Comparison of ENCODE assay signal across 10 cellular contexts in the genomic region with DNA sequence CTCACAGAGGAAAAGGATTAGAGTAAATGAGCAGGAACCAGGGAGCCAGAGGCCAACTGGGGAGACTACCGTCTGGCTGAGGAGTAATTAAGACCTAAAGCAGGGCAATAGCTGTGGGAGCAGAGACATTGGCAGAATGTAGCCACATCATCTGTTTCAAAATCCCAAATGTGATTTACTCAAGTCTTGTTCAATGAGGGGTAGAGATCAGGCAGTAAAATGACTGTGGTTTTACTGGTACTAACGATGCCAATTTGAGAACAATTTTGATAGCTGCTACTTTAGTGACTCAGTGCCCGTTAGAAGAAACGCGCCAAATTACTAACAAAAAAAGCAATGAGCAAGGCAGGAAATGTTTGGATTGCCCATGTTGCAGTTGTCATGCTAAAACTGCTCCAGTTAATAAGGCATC. TPM values are rescaled to one million over a fixed set of nuclear protein-coding genes. Genes with fewer than 3 reads are reported as not detected.
A peak's percentile ranks its signal among the peaks of the same experiment; 100 is the strongest.
DNase-seq lines count a peak whose midpoint lies in the region; ATAC-seq and TF ChIP-seq lines count a peak whose summit lies in the region.
"Had no signal": no experiment of that assay in that cellular context is flagged by ENCODE, and none has a peak within 500 bp of the region (broad histone marks: within the 10 kb centered on the region; RNA-seq: fewer than 3 reads in every experiment).

No MANE protein-coding gene starts in this region.

- intact Hi-C loops in dorsolateral prefrontal cortex (cut with DNase I): no loop called here
- intact Hi-C loops in mucosa of descending colon (cut with DNase I, micrococcal nuclease): loop anchor here in 1 of 2 donors (10.0 kb wide), 1 partner anchor 449 kb away; no protein-coding TSS in a partner anchor

- H3K36me3 ChIP-seq in skeletal muscle satellite cell (ENCODE audit: insufficient read depth, low read length): peaks cover 10% of the 10 kb centered on the region
- no peaks in the 10 kb centered on the region for H3K36me3 ChIP-seq in mucosa of descending colon (ENCODE audit: low read depth)
- H3K36me3 ChIP-seq: pancreas had no signal

- ATAC-seq in HG03097 (IDR thresholded peaks at IDR 0.05; ENCODE audit: low FRiP score, unreplicated experiment) (no peak), mucosa of descending colon (no peak)

- peak overlapping the region in 48 of 59 donors; percentile 7 to 86 (median 53) for H3K27ac ChIP-seq in dorsolateral prefrontal cortex

- H3K27me3 ChIP-seq in dorsolateral prefrontal cortex (no peaks in the 10 kb centered on the region), skeletal muscle satellite cell (ENCODE audit: control insufficient read depth, insufficient read depth, low read length) (no peaks in the 10 kb centered on the region)
- H3K27me3 ChIP-seq: pancreas had no signal

- H3K4me1 ChIP-seq in skeletal muscle satellite cell (ENCODE audit: control insufficient read depth, insufficient read depth, low read length) (peaks cover 54% of the 10 kb centered on the region), mucosa of descending colon (ENCODE audit: low read depth) (no peaks in the 10 kb centered on the region)

- no peaks in the 10 kb centered on the region for H3K9me3 ChIP-seq in skeletal muscle satellite cell (replicated peaks; ENCODE audit: low read length)
- H3K9me3 ChIP-seq in mucosa of descending colon: no peaks in the 10 kb centered on the region
- H3K9me3 ChIP-seq: pancreas had no signal

- H3K4me3 ChIP-seq in dorsolateral prefrontal cortex (no peak overlapping the region), skeletal muscle satellite cell (ENCODE audit: low read length) (peak overlapping the region; percentile 57), mucosa of descending colon (no peak overlapping the region)
- H3K4me3 ChIP-seq: pancreas had no signal

- TF ChIP-seq CTCF in dorsolateral prefrontal cortex (IDR thresholded peaks at IDR 0.05 in 54 of 56, conservative IDR thresholded peaks at IDR 0.05 in 2 of 56; ENCODE audit: low read depth in 1 of 56, partially characterized antibody in 56 of 56) (no peak), mucosa of descending colon (IDR thresholded peaks at IDR 0.05) (no peak)

- DNase-seq in H4 (ENCODE audit: low spot score): peak; percentile 59
- peak; percentile 44 for DNase-seq in NCI-H524 treated with DMSO at 0.1 percent for 48 hours (lab: John Stamatoyannopoulos, UW)
- DNase-seq in dorsolateral prefrontal cortex: no peak
- DNase-seq in mucosa of descending colon: no peak
- DNase-seq in mucosa of gallbladder (ENCODE audit: low spot score): no peak
- DNase-seq in DMS79 (lab: John Stamatoyannopoulos, UW): no peak
- DNase-seq: MV-4-11, pancreas had no signal

- H3K4me2 ChIP-seq in skeletal muscle satellite cell (ENCODE audit: low read length): peak overlapping the region; percentile 71

- H3K9ac ChIP-seq in skeletal muscle satellite cell (ENCODE audit: low read depth, low read length): peak overlapping the region; percentile 73

RNA-seq across cellular contexts. Expression of gene MIOS, which starts 12.7 kb away (rescaled TPM):
- 46.1 and 52.8 TPM in 2 replicates for total RNA-seq in H4 (2014; rRNA removed; shearing (Covaris generic))
- 10 to 100 TPM; 22.0 to 49.3 (median 35.6) TPM for total RNA-seq in dorsolateral prefrontal cortex
- total RNA-seq in skeletal muscle satellite cell (2012; rRNA removed): 74.3 and 89.7 TPM in 2 replicates
- 10 to 100 TPM; 21.2 to 26.8 (median 25.5) TPM for total RNA-seq in mucosa of descending colon
- 30.2 TPM for total RNA-seq in mucosa of gallbladder

RNA-seq across cellular contexts. Expression of gene COL28A1, which starts 18.4 kb away (rescaled TPM):
- total RNA-seq in H4 (2014; rRNA removed; shearing (Covaris generic)): not detected in 2 replicates
- total RNA-seq in dorsolateral prefrontal cortex (10 to 100 TPM in 2 of 120 experiments, 1 to 10 TPM in 118; 2.3 to 11.2 (median 5.6) TPM), mucosa of descending colon (10 to 100 TPM in 1 of 3 donors, 1 to 10 TPM in 2; 2.9 to 19.0 (median 4.1) TPM), mucosa of gallbladder (5.1 TPM)
- total RNA-seq in skeletal muscle satellite cell (2012; rRNA removed): 0.51 and 0.87 TPM in 2 replicates

Comparison
In these comparisons a context has a peak if more than half of its experiments do, and no peak if none do; other contexts are left out.
1. DNase-seq: peak in H4 (single experiment) and NCI-H524 treated with DMSO at 0.1 percent for 48 hours (single experiment); none in dorsolateral prefrontal cortex (0 of 10), mucosa of descending colon (0 of 3), mucosa of gallbladder (single experiment) and DMS79 (single experiment).